1 cellular context compared by ENCODE assay signal in the genomic region with DNA sequence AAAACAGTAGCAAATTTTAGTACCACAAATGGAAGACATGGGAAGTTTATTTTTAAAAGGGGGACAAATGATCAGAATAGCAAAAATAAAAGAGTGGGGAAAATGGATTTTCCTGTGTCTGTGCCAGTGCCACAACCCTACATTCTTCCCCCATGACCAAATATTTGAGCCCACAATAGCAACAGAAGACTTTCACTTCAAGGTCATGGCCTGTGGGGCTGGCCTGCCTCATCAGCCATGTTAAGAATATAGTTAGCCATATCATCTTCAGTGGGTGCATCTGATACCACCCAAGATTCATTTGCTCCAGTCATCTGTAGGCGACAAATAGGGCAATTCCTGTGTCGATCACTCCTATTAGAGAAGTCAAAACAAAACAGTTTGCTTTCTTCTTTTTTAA.
A peak's percentile ranks its signal among the peaks of the same experiment; 100 is the strongest.
TF ChIP-seq lines count a peak whose summit lies in the region.

No MANE protein-coding gene starts in this region.

TF ChIP-seq in SK-N-SH, 30 proteins besides CTCF, POLR2A, EP300 and RAD21:
- TF ChIP-seq RXRA (IDR thresholded peaks at IDR 0.05; ENCODE audit: borderline replicate concordance, low read depth) (0 out of 2 replicates have a peak, but pooled peaks have one; percentile 16), MXI1 (IDR thresholded peaks at IDR 0.05; ENCODE audit: low read depth, low read length) (no peak), YY1 (IDR thresholded peaks at IDR 0.05; ENCODE audit: low read depth) (no peak), ELF1 (IDR thresholded peaks at IDR 0.05) (no peak)
- TF ChIP-seq, protein P1, sequence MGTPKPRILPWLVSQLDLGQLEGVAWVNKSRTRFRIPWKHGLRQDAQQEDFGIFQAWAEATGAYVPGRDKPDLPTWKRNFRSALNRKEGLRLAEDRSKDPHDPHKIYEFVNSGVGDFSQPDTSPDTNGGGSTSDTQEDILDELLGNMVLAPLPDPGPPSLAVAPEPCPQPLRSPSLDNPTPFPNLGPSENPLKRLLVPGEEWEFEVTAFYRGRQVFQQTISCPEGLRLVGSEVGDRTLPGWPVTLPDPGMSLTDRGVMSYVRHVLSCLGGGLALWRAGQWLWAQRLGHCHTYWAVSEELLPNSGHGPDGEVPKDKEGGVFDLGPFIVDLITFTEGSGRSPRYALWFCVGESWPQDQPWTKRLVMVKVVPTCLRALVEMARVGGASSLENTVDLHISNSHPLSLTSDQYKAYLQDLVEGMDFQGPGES (IDR thresholded peaks at IDR 0.05; ENCODE audit: low read depth, low read length): no peak
